ENCODE assay signal across 10 cellular contexts in genomic region chr1:235601087-235601486, GRCh38. TPM values are rescaled to one million over a fixed set of nuclear protein-coding genes. Genes with fewer than 3 reads are reported as not detected.
DNase-seq lines count a peak whose midpoint lies in the region; ATAC-seq, FAIRE-seq and TF ChIP-seq lines count a peak whose summit lies in the region.
"Had no signal": no experiment of that assay in that cellular context is flagged by ENCODE, and none has a peak within 500 bp of the region (broad histone marks: within the 10 kb centered on the region; RNA-seq: fewer than 3 reads in every experiment).

No MANE protein-coding gene starts in this region.

- no peak for FAIRE-seq in D721Med (lab: Jason Lieb, UNC)
- FAIRE-seq: H54 had no signal

- peak; percentile 46 for TF ChIP-seq CTCF in D721Med (IDR thresholded peaks at IDR 0.05; ENCODE audit: insufficient read depth, missing control alignments)

- CTCF ChIA-PET in activated naive CD4-positive, alpha-beta T cell treated with anti-CD3 and anti-CD28 coated beads for 36 hours (lab: Charles Lee), result interaction anchor here (0.6 to 3.2 kb wide), 21 partner anchors 9 to 1217 kb away, joined by 3 to 10 read pairs (median 4); partner anchors contain the start of gene B3GALNT2

- H3K4me3 Mint-ChIP-seq in activated naive CD4-positive, alpha-beta T cell treated with anti-CD3 and anti-CD28 coated beads for 36 hours, result no peak overlapping the region
- H3K4me3 Mint-ChIP-seq: T-helper 1 cell treated with Interleukin-12 subunit alpha and Interleukin-12 subunit beta and Interleukin-4 antibody, amounts not matched to agents 30 μg/mL and 1 μg/mL, for 36 hours had no signal

- no peak overlapping the region for H3K27ac Mint-ChIP-seq in activated naive CD4-positive, alpha-beta T cell treated with anti-CD3 and anti-CD28 coated beads for 36 hours
- H3K27ac Mint-ChIP-seq: T-helper 1 cell treated with Interleukin-12 subunit alpha and Interleukin-12 subunit beta and Interleukin-4 antibody, amounts not matched to agents 30 μg/mL and 1 μg/mL, for 36 hours had no signal

- H3K4me1 Mint-ChIP-seq in activated naive CD4-positive, alpha-beta T cell treated with anti-CD3 and anti-CD28 coated beads for 36 hours (ENCODE audit: low read depth), result no peaks in the 10 kb centered on the region

- no peaks in the 10 kb centered on the region for H3K36me3 Mint-ChIP-seq in activated naive CD4-positive, alpha-beta T cell treated with anti-CD3 and anti-CD28 coated beads for 36 hours (ENCODE audit: low read depth)

- H3K9me3 Mint-ChIP-seq in activated naive CD4-positive, alpha-beta T cell treated with anti-CD3 and anti-CD28 coated beads for 36 hours, result no peaks in the 10 kb centered on the region
- H3K9me3 Mint-ChIP-seq: T-helper 1 cell treated with Interleukin-12 subunit alpha and Interleukin-12 subunit beta and Interleukin-4 antibody, amounts not matched to agents 30 μg/mL and 1 μg/mL, for 36 hours had no signal

- DNase-seq in D721Med (ENCODE audit: insufficient read length, low spot score) (no peak), HT-29 (ENCODE audit: low spot score) (peak; percentile 51), lung microvascular endothelial cell (ENCODE audit: low read depth in 2 of 2) (peak; percentile 25 to 40), globus pallidus (ENCODE audit: low spot score) (no peak), DMS79 treated with DMSO at 0.1 percent for 48 hours (lab: John Stamatoyannopoulos, UW) (no peak), DMS153 (lab: John Stamatoyannopoulos, UW) (no peak)
- peak; percentile 45 for DNase-seq in activated naive CD4-positive, alpha-beta T cell treated with anti-CD3 and anti-CD28 coated beads for 36 hours

- intact Hi-C loops in activated naive CD4-positive, alpha-beta T cell treated with anti-CD3 and anti-CD28 coated beads for 36 hours (cut with micrococcal nuclease), result loop anchor here (5.0 kb wide), 2 partner anchors 89 to 509 kb away; no protein-coding TSS in a partner anchor

- no peak for ATAC-seq in GM18907 (IDR thresholded peaks at IDR 0.05; ENCODE audit: unreplicated experiment)

- no peaks in the 10 kb centered on the region for H3K27me3 Mint-ChIP-seq in activated naive CD4-positive, alpha-beta T cell treated with anti-CD3 and anti-CD28 coated beads for 36 hours (ENCODE audit: low read depth)

RNA-seq across cellular contexts. Expression of gene GNG4, which starts 48.5 kb away (rescaled TPM):
- total RNA-seq in HT-29 (2014; rRNA removed; shearing (Covaris generic)), result 0.13 TPM in 1 of 2 replicates, not detected in the other
- under 1 TPM in 1 of 2 experiments, not detected in 1; 0.15 TPM for total RNA-seq in activated naive CD4-positive, alpha-beta T cell treated with anti-CD3 and anti-CD28 coated beads for 36 hours
- total RNA-seq in lung microvascular endothelial cell, result under 0.01 and 0.22 TPM in 2 replicates

Comparison
In these comparisons a context has a peak if more than half of its experiments do, and no peak if none do; other contexts are left out.
1. DNase-seq: peak in HT-29 (single experiment), activated naive CD4-positive, alpha-beta T cell treated with anti-CD3 and anti-CD28 coated beads for 36 hours (single experiment) and lung microvascular endothelial cell (2 of 2); none in D721Med (single experiment), globus pallidus (single experiment), DMS79 treated with DMSO at 0.1 percent for 48 hours (single experiment) and DMS153 (single experiment).